19 cellular contexts compared by ENCODE assay signal in the genomic region with DNA sequence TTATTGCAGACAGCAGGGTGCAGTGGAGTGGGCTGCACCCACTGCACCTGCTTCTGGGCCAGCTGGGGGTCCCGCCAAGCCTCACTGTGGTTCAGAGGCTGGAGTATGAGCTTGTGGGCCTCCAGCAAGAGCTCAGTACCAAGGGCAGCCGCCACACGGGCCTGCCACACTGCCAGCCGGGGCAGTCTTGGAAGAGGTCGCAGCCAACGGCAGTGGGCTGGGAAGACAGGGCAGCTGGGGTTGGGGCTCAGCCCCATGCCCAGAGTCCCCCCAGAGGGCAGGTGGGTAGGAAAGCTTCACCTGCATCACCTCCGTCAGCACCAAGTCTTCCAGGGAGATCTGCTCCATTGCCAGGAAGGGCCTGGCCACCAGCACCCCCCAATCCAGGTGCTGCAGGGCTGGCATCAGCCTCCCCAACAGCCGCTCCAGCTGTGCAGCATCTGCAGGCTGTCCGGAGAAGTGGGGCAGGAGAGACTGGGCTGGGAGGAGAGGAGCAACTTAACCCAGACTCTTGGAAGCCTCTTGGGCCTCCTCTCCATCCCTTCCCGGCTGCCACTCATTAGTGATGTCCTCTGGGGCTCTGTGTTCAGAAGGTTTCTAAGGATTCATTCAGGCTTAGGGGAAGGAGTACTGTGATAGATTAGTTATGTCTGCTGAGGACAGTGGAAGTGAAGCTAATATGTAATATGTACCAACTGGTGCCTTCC. TPM values are rescaled to one million over a fixed set of nuclear protein-coding genes. Genes with fewer than 3 reads are reported as not detected.
DNase-seq lines count a peak whose midpoint lies in the region; ATAC-seq and TF ChIP-seq lines count a peak whose summit lies in the region.
"Had no signal": no experiment of that assay in that cellular context is flagged by ENCODE, and none has a peak within 500 bp of the region (broad histone marks: within the 10 kb centered on the region; RNA-seq: fewer than 3 reads in every experiment).

No MANE protein-coding gene starts in this region.

- TF ChIP-seq CTCF in neural crest cell (conservative IDR thresholded peaks at IDR 0.05): no peak

- no peak for DNase-seq in CD4-positive, CD25-positive, alpha-beta regulatory T cell
- DNase-seq in RKO (ENCODE audit: low spot score) (peak; percentile 26), neural crest cell (ENCODE audit: low read depth, low spot score) (no peak), HCEC 1CT (no peak), GDM1 (lab: John Stamatoyannopoulos, UW) (no peak), NCI-H2171 treated with DMSO at 0.1 percent for 48 hours (lab: John Stamatoyannopoulos, UW) (no peak)
- DNase-seq: COR-L47, H9, NCI-H1417 treated with DMSO at 0.1 percent for 48 hours, NCI-H1930, NCI-H2171, NCI-H446 treated with DMSO at 0.1 percent for 48 hours, OCI-M1, SJCRH30 had no signal

- H3K36me3 ChIP-seq in CD4-positive, CD25-positive, alpha-beta regulatory T cell (ENCODE audit: control insufficient read depth, insufficient read depth, low read length): no peaks in the 10 kb centered on the region
- H3K36me3 ChIP-seq: SJCRH30 had no signal

- H3K9me3 ChIP-seq in CD4-positive, CD25-positive, alpha-beta regulatory T cell (ENCODE audit: control insufficient read depth in 2 of 2, low read length in 2 of 2): no peaks in the 10 kb centered on the region
- H3K9me3 ChIP-seq: SJCRH30 had no signal

- H3K4me1 ChIP-seq in CD4-positive, CD25-positive, alpha-beta regulatory T cell (ENCODE audit: control insufficient read depth, insufficient read depth, low read length, poor library complexity, severe bottlenecking): peaks cover 1% of the 10 kb centered on the region
- H3K4me1 ChIP-seq: SJCRH30 had no signal

- H3K4me3 ChIP-seq in CD4-positive, CD25-positive, alpha-beta regulatory T cell (ENCODE audit: low read depth, low read length): no peak overlapping the region
- H3K4me3 ChIP-seq: SJCRH30 had no signal

- H3K27ac ChIP-seq in CD4-positive, CD25-positive, alpha-beta regulatory T cell (ENCODE audit: insufficient read depth, low read length, poor library complexity, severe bottlenecking): no peak overlapping the region
- H3K27ac ChIP-seq: HL-60, RWPE1, SJCRH30 had no signal

- H3K36me3 Mint-ChIP-seq in CD4-positive, CD25-positive, alpha-beta regulatory T cell: no peaks in the 10 kb centered on the region
- H3K36me3 Mint-ChIP-seq in neural crest cell (ENCODE audit: low read depth): no peaks in the 10 kb centered on the region
- H3K36me3 Mint-ChIP-seq: CD14-positive monocyte had no signal

- peaks cover 0 to 1% (median 0%) of the 10 kb centered on the region in 7 donors for H3K9me3 Mint-ChIP-seq in CD4-positive, CD25-positive, alpha-beta regulatory T cell
- peaks cover 3% of the 10 kb centered on the region for H3K9me3 Mint-ChIP-seq in neural crest cell

- H3K27me3 ChIP-seq in CD4-positive, CD25-positive, alpha-beta regulatory T cell (ENCODE audit: control insufficient read depth, insufficient read depth, low read length): no peaks in the 10 kb centered on the region
- H3K27me3 ChIP-seq: SJCRH30 had no signal

- H3K27me3 Mint-ChIP-seq in CD4-positive, CD25-positive, alpha-beta regulatory T cell: peaks cover 4% of the 10 kb centered on the region
- no peaks in the 10 kb centered on the region for H3K27me3 Mint-ChIP-seq in neural crest cell (ENCODE audit: low read depth)

- peaks cover 0 to 10% (median 1%) of the 10 kb centered on the region in 4 donors for H3K4me1 Mint-ChIP-seq in CD4-positive, CD25-positive, alpha-beta regulatory T cell
- peaks cover 33% of the 10 kb centered on the region for H3K4me1 Mint-ChIP-seq in neural crest cell

- ATAC-seq in CD4-positive, CD25-positive, alpha-beta regulatory T cell (ENCODE audit: low read depth in 2 of 2): no peak

- H3K27ac Mint-ChIP-seq in CD4-positive, CD25-positive, alpha-beta regulatory T cell: peak overlapping the region in 2 of 3 donors; percentile 9 to 68
- H3K27ac Mint-ChIP-seq in neural crest cell (ENCODE audit: unreplicated experiment): peak overlapping the region; percentile 65
- H3K27ac Mint-ChIP-seq: H9 had no signal

- H3K4me3 Mint-ChIP-seq in CD4-positive, CD25-positive, alpha-beta regulatory T cell: no peak overlapping the region
- peak overlapping the region; percentile 62 for H3K4me3 Mint-ChIP-seq in neural crest cell
- H3K4me3 Mint-ChIP-seq: CD14-positive monocyte, H9 had no signal

RNA-seq across cellular contexts. Expression of gene GSTT4, which starts 1.1 kb away (rescaled TPM):
- not detected for total RNA-seq in CD4-positive, CD25-positive, alpha-beta regulatory T cell
- not detected for polyA plus RNA-seq in CD4-positive, CD25-positive, alpha-beta regulatory T cell
- total RNA-seq in neural crest cell: not detected in 2 replicates
- total RNA-seq: A673, Daoy, H9, SJCRH30 had no signal
- polyA plus RNA-seq: CD14-positive monocyte had no signal

RNA-seq across cellular contexts. Expression of gene CABIN1, which starts 4.7 kb away (rescaled TPM):
- total RNA-seq in CD4-positive, CD25-positive, alpha-beta regulatory T cell: 116 TPM
- polyA plus RNA-seq in CD4-positive, CD25-positive, alpha-beta regulatory T cell: 1 to 10 TPM; 6.1 to 8.2 (median 7.1) TPM
- total RNA-seq in neural crest cell: 80.8 and 81.8 TPM in 2 replicates

RNA-seq across cellular contexts. Expression of gene GSTT2, which starts 26.4 kb away (rescaled TPM):
- total RNA-seq in CD4-positive, CD25-positive, alpha-beta regulatory T cell: not detected
- polyA plus RNA-seq in CD4-positive, CD25-positive, alpha-beta regulatory T cell: not detected
- not detected in 2 replicates for total RNA-seq in neural crest cell
- total RNA-seq: A673, Daoy had no signal
- polyA plus RNA-seq: CD14-positive monocyte had no signal

RNA-seq across cellular contexts. Expression of gene DDT, which starts 32.1 kb away (rescaled TPM):
- total RNA-seq in CD4-positive, CD25-positive, alpha-beta regulatory T cell: 68.0 TPM
- 100 to 1,000 TPM; 117 to 142 (median 132) TPM for polyA plus RNA-seq in CD4-positive, CD25-positive, alpha-beta regulatory T cell
- 72.3 and 74.0 TPM in 2 replicates for total RNA-seq in neural crest cell

RNA-seq across cellular contexts. Expression of gene DDTL, which starts 39.7 kb away (rescaled TPM):
- 4.4 TPM for total RNA-seq in CD4-positive, CD25-positive, alpha-beta regulatory T cell
- polyA plus RNA-seq in CD4-positive, CD25-positive, alpha-beta regulatory T cell: 1 to 10 TPM; 1.2 to 3.2 (median 2.1) TPM
- not detected in 2 replicates for total RNA-seq in neural crest cell
- total RNA-seq: A673, H9 had no signal
